In genomic region chr1:244735854-244736561, GRCh38 we compare ENCODE assay signal across 20 cellular contexts.
A peak's percentile ranks its signal among the peaks of the same experiment; 100 is the strongest.
DNase-seq lines count a peak whose midpoint lies in the region; ATAC-seq, FAIRE-seq and TF ChIP-seq lines count a peak whose summit lies in the region.
"Had no signal": no experiment of that assay in that cellular context is flagged by ENCODE, and none has a peak within 500 bp of the region (broad histone marks: within the 10 kb centered on the region; RNA-seq: fewer than 3 reads in every experiment).

No MANE protein-coding gene starts in this region.

- in situ Hi-C loops in GM23248 (cut with MboI) = no loop called here

- H4K91ac ChIP-seq in H1 (replicated peaks; ENCODE audit: insufficient read length, low read length) = peak overlapping the region; percentile 60

- no peak overlapping the region for H3K27ac ChIP-seq in GM23248
- H3K27ac ChIP-seq in OCI-LY1 (ENCODE audit: low read depth, low read length, poor library complexity, severe bottlenecking) = peak overlapping the region; percentile 98
- peak overlapping the region; percentile 79 for H3K27ac ChIP-seq in H1 (ENCODE audit: low read depth, low read length)
- no peak overlapping the region for H3K27ac ChIP-seq in tibial artery
- H3K27ac ChIP-seq: cardiac muscle cell, heart right ventricle, vagina had no signal

- TF ChIP-seq CTCF in OCI-LY1 (IDR thresholded peaks at IDR 0.05; ENCODE audit: low read length) (no peak), H1 (IDR thresholded peaks at IDR 0.05; ENCODE audit: control extremely low read depth in 1 of 3, insufficient read depth in 1 of 3, low read depth in 1 of 3, low read length in 3 of 3) (no peak), tibial artery (IDR thresholded peaks at IDR 0.05) (no peak)

- TF ChIP-seq EP300 in H1 (IDR thresholded peaks at IDR 0.05; ENCODE audit: borderline replicate concordance in 1 of 2, low read depth in 2 of 2, low read length in 2 of 2) = 0 out of 3 replicates have a peak, but pooled peaks of 1 of the 2 experiments have one; percentile 35

- H4K5ac ChIP-seq in H1 (ENCODE audit: insufficient read length, low read depth, low read length) = peak overlapping the region; percentile 39

- no peaks in the 10 kb centered on the region for H3K9me3 ChIP-seq in GM23248 (ENCODE audit: low read depth)
- H3K9me3 ChIP-seq in OCI-LY1 (ENCODE audit: low read length) = peaks cover 8% of the 10 kb centered on the region; the same call in 1 of the 2 replicates
- H3K9me3 ChIP-seq in H1 (ENCODE audit: insufficient read depth in 2 of 2, low read depth in 1 of 2, low read length in 1 of 2) = peaks cover 0 to 5% of the 10 kb centered on the region in 2 experiments; a peak in 2 of 4 replicates
- H3K9me3 ChIP-seq in tibial artery = no peaks in the 10 kb centered on the region
- H3K9me3 ChIP-seq: vagina had no signal

- H3K27me3 ChIP-seq in GM23248 (replicated peaks; ENCODE audit: insufficient read depth) (no peaks in the 10 kb centered on the region), OCI-LY1 (ENCODE audit: insufficient read depth, low read length) (no peaks in the 10 kb centered on the region), H1 (replicated peaks in 1 of 4; ENCODE audit: control insufficient read depth in 3 of 4, extremely low read depth in 1 of 4, insufficient read depth in 3 of 4, low read length in 3 of 4) (peaks cover 0 to 3% (median 1%) of the 10 kb centered on the region in 4 experiments; a peak in 5 of 7 replicates), tibial artery (no peaks in the 10 kb centered on the region)
- H3K27me3 ChIP-seq: vagina had no signal

- no peak; a peak in 1 of 4 replicates for TF ChIP-seq RAD21 in H1 (IDR thresholded peaks at IDR 0.05 in 1 of 2, conservative IDR thresholded peaks at IDR 0.05 in 1 of 2; ENCODE audit: low read depth in 2 of 2, low read length in 2 of 2)

- POLR2A ChIA-PET in H1 (lab: Charles Lee; ENCODE audit: partially characterized antibody) = interaction anchor here (0.5 to 1.6 kb wide), 6 partner anchors 9 to 85 kb away, joined by 3 to 5 read pairs (median 3); no protein-coding TSS in a partner anchor

- H3F3A ChIP-seq in GM23248 (ENCODE audit: insufficient read depth) (no peaks in the 10 kb centered on the region), OCI-LY1 (ENCODE audit: insufficient read depth, low read length) (peaks cover 18% of the 10 kb centered on the region; the same call in 1 of the 2 replicates)

- no peaks in the 10 kb centered on the region for H3K23me2 ChIP-seq in H1 (ENCODE audit: low read depth, low read length)

- H3K9ac ChIP-seq in GM23248 (no peak overlapping the region), OCI-LY1 (ENCODE audit: low read length) (peak overlapping the region; percentile 39), H1 (replicated peaks in 1 of 4; ENCODE audit: extremely low read depth in 1 of 4, low read depth in 3 of 4, low read length in 3 of 4) (no peak overlapping the region; a peak in 1 of 7 replicates)

- TF ChIP-seq POLR2A in H1 (IDR thresholded peaks at IDR 0.05; ENCODE audit: control extremely low read depth in 1 of 2, low read depth in 2 of 2, low read length in 2 of 2) = no peak; a peak in 1 of 3 replicates

- peak overlapping the region; percentile 22 for H3K56ac ChIP-seq in H1 (replicated peaks; ENCODE audit: insufficient read length, low read depth, low read length)

- WGBS in GM23248 (ENCODE audit: low coverage in 1 of 2, low lambda C conversion rate in 2 of 2, missing lambda C conversion rate in 2 of 2), 2 experiments = 66 to 76% methylated on average over 10 of the region's 10 CpGs
- 45% methylated on average over 10 of the region's 10 CpGs; no CpG with 5 or more reads in 1 of the 2 experiments for WGBS in H1 (ENCODE audit: extremely low coverage in 1 of 2, insufficient coverage in 1 of 2, insufficient read length in 1 of 2, insufficient replicate concordance in 2 of 2, low coverage in 1 of 2, low lambda C conversion rate in 2 of 2, missing lambda C conversion rate in 1 of 2), 2 experiments

- no peak overlapping the region; the same call in 1 of the 2 replicates for H4K8ac ChIP-seq in H1 (ENCODE audit: extremely low read depth, insufficient read depth, low read length)

- H2BK20ac ChIP-seq in H1 (ENCODE audit: low read length) = peak overlapping the region; percentile 67; the same call in 1 of the 2 replicates

- no peaks in the 10 kb centered on the region for H3K79me2 ChIP-seq in GM23248 (ENCODE audit: insufficient read depth)
- no peaks in the 10 kb centered on the region for H3K79me2 ChIP-seq in OCI-LY1 (ENCODE audit: insufficient read depth, low read length)
- no peaks in the 10 kb centered on the region for H3K79me2 ChIP-seq in H1 (ENCODE audit: control insufficient read depth in 1 of 2, insufficient read depth in 2 of 2, low read length in 2 of 2)

- no peak overlapping the region for H3K4me3 ChIP-seq in GM23248
- H3K4me3 ChIP-seq in OCI-LY1 (ENCODE audit: low read depth, low read length, poor library complexity, severe bottlenecking) = no peak overlapping the region
- H3K4me3 ChIP-seq in H1 (ENCODE audit: extremely low read depth in 1 of 4, insufficient read depth in 2 of 4, low read depth in 3 of 4, low read length in 4 of 4) = no peak overlapping the region
- no peak overlapping the region for H3K4me3 ChIP-seq in tibial artery
- H3K4me3 ChIP-seq: cardiac muscle cell, heart right ventricle, vagina had no signal

- H3K4me1 ChIP-seq in GM23248 (ENCODE audit: insufficient read depth) (0 out of 2 replicates have a peak, but pooled peaks cover 3% of the 10 kb centered on the region), OCI-LY1 (ENCODE audit: insufficient read depth, low read length, severe bottlenecking) (peaks cover 25% of the 10 kb centered on the region), H1 (replicated peaks in 1 of 4; ENCODE audit: control insufficient read depth in 3 of 4, insufficient read depth in 4 of 4, low read length in 3 of 4) (peaks cover 0 to 12% (median 5%) of the 10 kb centered on the region in 4 experiments; a peak in 5 of 7 replicates), tibial artery (peaks cover 0 to under 1% (median 0%) of the 10 kb centered on the region in 4 donors)

- CTCF ChIA-PET in H1 (lab: Charles Lee; ENCODE audit: partially characterized antibody) = interaction anchor here (1.2 to 4.5 kb wide), 3 partner anchors 13 to 132 kb away, joined by 3 to 19 read pairs (median 3); no protein-coding TSS in a partner anchor

- H3K9me2 ChIP-seq in GM23248 (ENCODE audit: insufficient read depth) (no peaks in the 10 kb centered on the region), OCI-LY1 (ENCODE audit: low read depth, low read length) (no peaks in the 10 kb centered on the region)

- ATAC-seq in GM19395 (IDR thresholded peaks at IDR 0.05; ENCODE audit: unreplicated experiment) = no peak
- no peak for ATAC-seq in GM18517 (IDR thresholded peaks at IDR 0.05; ENCODE audit: unreplicated experiment)
- ATAC-seq: heart right ventricle, natural killer cell, Right ventricle myocardium inferior had no signal

- H2BK12ac ChIP-seq in H1 (ENCODE audit: low read depth, low read length) = no peak overlapping the region

- H2BK5ac ChIP-seq in H1 (ENCODE audit: low read depth, low read length) = peak overlapping the region; percentile 92; the same call in 1 of the 2 replicates

- H2AFZ ChIP-seq in GM23248 (no peak overlapping the region), OCI-LY1 (ENCODE audit: low read length) (no peak overlapping the region), H1 (ENCODE audit: low read length) (no peak overlapping the region)

- H3K36me3 ChIP-seq in GM23248 (ENCODE audit: low read depth) = no peaks in the 10 kb centered on the region
- H3K36me3 ChIP-seq in OCI-LY1 (ENCODE audit: insufficient read depth, low read length) = no peaks in the 10 kb centered on the region
- H3K36me3 ChIP-seq in H1 (ENCODE audit: control insufficient read depth in 2 of 4, insufficient read depth in 4 of 4, low read length in 3 of 4) = no peaks in the 10 kb centered on the region
- no peaks in the 10 kb centered on the region for H3K36me3 ChIP-seq in tibial artery
- H3K36me3 ChIP-seq: cardiac muscle cell, heart right ventricle, vagina had no signal

- H4K20me1 ChIP-seq in GM23248 (ENCODE audit: insufficient read depth) = no peaks in the 10 kb centered on the region
- H4K20me1 ChIP-seq in OCI-LY1 (ENCODE audit: insufficient read depth, low read length) = no peaks in the 10 kb centered on the region
- no peaks in the 10 kb centered on the region for H4K20me1 ChIP-seq in H1 (replicated peaks in 1 of 2; ENCODE audit: control insufficient read depth in 1 of 2, insufficient read depth in 2 of 2, low read length in 2 of 2)

- H3K14ac ChIP-seq in H1 (ENCODE audit: insufficient read length) = no peak overlapping the region

- H2BK15ac ChIP-seq in H1 (ENCODE audit: low read length) = no peak overlapping the region

- DNase-seq in GM23248 (peak; percentile 16), H1 (ENCODE audit: low read depth in 1 of 2, low spot score in 2 of 2) (no peak), renal cortical epithelial cell (ENCODE audit: low read depth) (peak; percentile 43), tibial artery (no peak)
- DNase-seq: activated CD4-positive, CD25-positive, alpha-beta regulatory T cell; activated CD8-positive, alpha-beta memory T cell treated with anti-CD3 and anti-CD28 coated beads for 24 hours; AML-193; heart right ventricle; natural killer cell; NCI-H1930; posterior cingulate gyrus; stimulated activated CD4-positive, alpha-beta T cell treated with anti-CD3 and anti-CD28 coated beads, Interleukin-2, amount 100 ng/mL, for 24 hours; T-helper 1 cell had no signal

- peak overlapping the region; percentile 41; the same call in 1 of the 2 replicates for H3K18ac ChIP-seq in H1 (ENCODE audit: extremely low read depth, low read length)

- no peak overlapping the region for H3K4me2 ChIP-seq in GM23248 (ENCODE audit: unreplicated experiment)
- no peak overlapping the region for H3K4me2 ChIP-seq in OCI-LY1 (ENCODE audit: low read length)
- peak overlapping the region in 1 of 2 experiments; percentile 14; a peak in 1 of 4 replicates for H3K4me2 ChIP-seq in H1 (ENCODE audit: insufficient read depth in 1 of 2, low read depth in 2 of 2, low read length in 2 of 2)

- H3K79me1 ChIP-seq in H1 (ENCODE audit: low read depth, low read length) = no peaks in the 10 kb centered on the region

- FAIRE-seq in H1 (lab: Jason Lieb, UNC) = no peak
- FAIRE-seq: G401.6 had no signal

- H2BK120ac ChIP-seq in H1 (replicated peaks; ENCODE audit: low read depth, low read length) = peak overlapping the region; percentile 99

- intact Hi-C loops in tibial artery (cut with DNase I; ENCODE audit: low total_unique reads) = no loop called here

- no peak overlapping the region for H3K4ac ChIP-seq in H1 (replicated peaks; ENCODE audit: insufficient read length, low read depth, low read length)

- no peak overlapping the region for H2AK5ac ChIP-seq in H1 (ENCODE audit: low read depth, low read length)

- no peak overlapping the region for H3K23ac ChIP-seq in H1 (ENCODE audit: insufficient read length)

TF ChIP-seq in H1, 55 proteins besides CTCF, POLR2A, EP300 and RAD21 (continues in another document):
- no peak for TF ChIP-seq TCF12 (IDR thresholded peaks at IDR 0.05; ENCODE audit: low read depth, low read length)
- TF ChIP-seq ASH2L (IDR thresholded peaks at IDR 0.05; ENCODE audit: low read length) = no peak
- no peak for TF ChIP-seq TAF7 (optimal IDR thresholded peaks at IDR 0.05; ENCODE audit: borderline replicate concordance, low read depth, low read length)
- TF ChIP-seq GABPA (IDR thresholded peaks at IDR 0.05; ENCODE audit: borderline replicate concordance, insufficient read depth, low read length) = no peak
- no peak for TF ChIP-seq EZH2 (IDR thresholded peaks at IDR 0.05; ENCODE audit: low read depth, low read length, severe bottlenecking)

Comparison
In these comparisons a context has a peak if more than half of its experiments do, and no peak if none do; other contexts are left out.
1. DNase-seq: peak in GM23248 (single experiment) and renal cortical epithelial cell (single experiment); none in H1 (0 of 2) and tibial artery (0 of 2).
2. H3K27ac ChIP-seq: peak in OCI-LY1 (single experiment) and H1 (single experiment); none in GM23248 (single experiment) and tibial artery (0 of 2).